Comparison of ENCODE assay signal across 1 cellular context in genomic region chr2:241808701-241809382, GRCh38.
TF ChIP-seq lines count a peak whose summit lies in the region.

TSS of gene NEU4 (plus strand) at chr2:241809193. CDS start at chr2:241814485, 5,292 bp downstream.

TF ChIP-seq in HepG2, 621 proteins besides CTCF, POLR2A, EP300 and RAD21 (continued from another document and continues in another):
- TF ChIP-seq ZNF318 (CRISPR knock-in tag; IDR thresholded peaks at IDR 0.05) (peak; percentile 87), ZFP37 (CRISPR knock-in tag; IDR thresholded peaks at IDR 0.05; ENCODE audit: borderline replicate concordance) (peak; percentile 95), HIVEP1 (CRISPR knock-in tag; IDR thresholded peaks at IDR 0.05) (peak; percentile 91), FOSL2 (CRISPR knock-in tag; IDR thresholded peaks at IDR 0.05) (peak; percentile 68), STAG1 (CRISPR knock-in tag; IDR thresholded peaks at IDR 0.05) (no peak; the same call in none of the 2 replicates), PAX8 (CRISPR knock-in tag; IDR thresholded peaks at IDR 0.05; ENCODE audit: borderline replicate concordance) (0 out of 2 replicates have a peak, but pooled peaks have one; percentile 61), MYC (CRISPR knock-in tag; IDR thresholded peaks at IDR 0.05; ENCODE audit: borderline replicate concordance) (peak; percentile 93), REPIN1 (CRISPR knock-in tag; IDR thresholded peaks at IDR 0.05; ENCODE audit: borderline replicate concordance, low read depth) (peak; percentile 91; the same call in 1 of the 2 replicates), WIZ (CRISPR knock-in tag; IDR thresholded peaks at IDR 0.05) (peak; percentile 80), SNAPC5 (CRISPR knock-in tag; IDR thresholded peaks at IDR 0.05; ENCODE audit: borderline replicate concordance) (no peak), PAWR (CRISPR knock-in tag; IDR thresholded peaks at IDR 0.05; ENCODE audit: borderline replicate concordance) (no peak), YY1 (IDR thresholded peaks at IDR 0.05; ENCODE audit: insufficient read depth, insufficient replicate concordance, low read depth, low read length) (peak; percentile 83), AHDC1 (CRISPR knock-in tag; IDR thresholded peaks at IDR 0.05; ENCODE audit: borderline replicate concordance) (peak; percentile 78), ZC3H4 (CRISPR knock-in tag; IDR thresholded peaks at IDR 0.05; ENCODE audit: borderline replicate concordance) (0 out of 2 replicates have a peak, but pooled peaks have one; percentile 86)
- TF ChIP-seq, protein P1, sequence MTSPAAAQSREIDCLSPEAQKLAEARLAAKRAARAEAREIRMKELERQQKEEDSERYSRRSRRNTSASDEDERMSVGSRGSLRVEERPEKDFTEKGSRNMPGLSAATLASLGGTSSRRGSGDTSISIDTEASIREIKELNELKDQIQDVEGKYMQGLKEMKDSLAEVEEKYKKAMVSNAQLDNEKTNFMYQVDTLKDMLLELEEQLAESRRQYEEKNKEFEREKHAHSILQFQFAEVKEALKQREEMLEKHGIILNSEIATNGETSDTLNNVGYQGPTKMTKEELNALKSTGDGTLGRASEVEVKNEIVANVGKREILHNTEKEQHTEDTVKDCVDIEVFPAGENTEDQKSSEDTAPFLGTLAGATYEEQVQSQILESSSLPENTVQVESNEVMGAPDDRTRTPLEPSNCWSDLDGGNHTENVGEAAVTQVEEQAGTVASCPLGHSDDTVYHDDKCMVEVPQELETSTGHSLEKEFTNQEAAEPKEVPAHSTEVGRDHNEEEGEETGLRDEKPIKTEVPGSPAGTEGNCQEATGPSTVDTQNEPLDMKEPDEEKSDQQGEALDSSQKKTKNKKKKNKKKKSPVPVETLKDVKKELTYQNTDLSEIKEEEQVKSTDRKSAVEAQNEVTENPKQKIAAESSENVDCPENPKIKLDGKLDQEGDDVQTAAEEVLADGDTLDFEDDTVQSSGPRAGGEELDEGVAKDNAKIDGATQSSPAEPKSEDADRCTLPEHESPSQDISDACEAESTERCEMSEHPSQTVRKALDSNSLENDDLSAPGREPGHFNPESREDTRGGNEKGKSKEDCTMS (CRISPR knock-in tag; conservative IDR thresholded peaks at IDR 0.05): 0 out of 2 replicates have a peak, but pooled peaks have one; percentile 26
- TF ChIP-seq, protein P2, sequence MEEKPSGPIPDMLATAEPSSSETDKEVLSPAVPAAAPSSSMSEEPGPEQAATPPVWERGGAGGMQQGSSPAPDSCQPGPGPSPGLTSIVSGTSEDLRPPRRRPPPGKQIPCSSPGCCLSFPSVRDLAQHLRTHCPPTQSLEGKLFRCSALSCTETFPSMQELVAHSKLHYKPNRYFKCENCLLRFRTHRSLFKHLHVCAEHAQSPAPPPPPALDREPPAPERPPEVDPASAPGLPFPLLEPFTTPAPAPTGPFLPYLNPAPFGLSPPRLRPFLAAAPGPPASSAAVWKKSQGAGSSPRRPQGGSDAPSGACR (CRISPR knock-in tag; IDR thresholded peaks at IDR 0.05): peak; percentile 91
- TF ChIP-seq, protein P3, sequence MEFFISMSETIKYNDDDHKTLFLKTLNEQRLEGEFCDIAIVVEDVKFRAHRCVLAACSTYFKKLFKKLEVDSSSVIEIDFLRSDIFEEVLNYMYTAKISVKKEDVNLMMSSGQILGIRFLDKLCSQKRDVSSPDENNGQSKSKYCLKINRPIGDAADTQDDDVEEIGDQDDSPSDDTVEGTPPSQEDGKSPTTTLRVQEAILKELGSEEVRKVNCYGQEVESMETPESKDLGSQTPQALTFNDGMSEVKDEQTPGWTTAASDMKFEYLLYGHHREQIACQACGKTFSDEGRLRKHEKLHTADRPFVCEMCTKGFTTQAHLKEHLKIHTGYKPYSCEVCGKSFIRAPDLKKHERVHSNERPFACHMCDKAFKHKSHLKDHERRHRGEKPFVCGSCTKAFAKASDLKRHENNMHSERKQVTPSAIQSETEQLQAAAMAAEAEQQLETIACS (CRISPR knock-in tag; IDR thresholded peaks at IDR 0.05): no peak; the same call in none of the 2 replicates
- TF ChIP-seq, protein P4, sequence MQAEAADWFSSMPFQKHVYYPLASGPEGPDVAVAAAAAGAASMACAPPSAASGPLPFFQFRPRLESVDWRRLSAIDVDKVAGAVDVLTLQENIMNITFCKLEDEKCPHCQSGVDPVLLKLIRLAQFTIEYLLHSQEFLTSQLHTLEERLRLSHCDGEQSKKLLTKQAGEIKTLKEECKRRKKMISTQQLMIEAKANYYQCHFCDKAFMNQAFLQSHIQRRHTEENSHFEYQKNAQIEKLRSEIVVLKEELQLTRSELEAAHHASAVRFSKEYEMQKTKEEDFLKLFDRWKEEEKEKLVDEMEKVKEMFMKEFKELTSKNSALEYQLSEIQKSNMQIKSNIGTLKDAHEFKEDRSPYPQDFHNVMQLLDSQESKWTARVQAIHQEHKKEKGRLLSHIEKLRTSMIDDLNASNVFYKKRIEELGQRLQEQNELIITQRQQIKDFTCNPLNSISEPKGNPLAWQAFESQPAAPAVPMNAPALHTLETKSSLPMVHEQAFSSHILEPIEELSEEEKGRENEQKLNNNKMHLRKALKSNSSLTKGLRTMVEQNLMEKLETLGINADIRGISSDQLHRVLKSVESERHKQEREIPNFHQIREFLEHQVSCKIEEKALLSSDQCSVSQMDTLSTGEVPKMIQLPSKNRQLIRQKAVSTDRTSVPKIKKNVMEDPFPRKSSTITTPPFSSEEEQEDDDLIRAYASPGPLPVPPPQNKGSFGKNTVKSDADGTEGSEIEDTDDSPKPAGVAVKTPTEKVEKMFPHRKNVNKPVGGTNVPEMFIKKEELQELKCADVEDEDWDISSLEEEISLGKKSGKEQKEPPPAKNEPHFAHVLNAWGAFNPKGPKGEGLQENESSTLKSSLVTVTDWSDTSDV (CRISPR knock-in tag; IDR thresholded peaks at IDR 0.05): no peak
- TF ChIP-seq, protein P5, sequence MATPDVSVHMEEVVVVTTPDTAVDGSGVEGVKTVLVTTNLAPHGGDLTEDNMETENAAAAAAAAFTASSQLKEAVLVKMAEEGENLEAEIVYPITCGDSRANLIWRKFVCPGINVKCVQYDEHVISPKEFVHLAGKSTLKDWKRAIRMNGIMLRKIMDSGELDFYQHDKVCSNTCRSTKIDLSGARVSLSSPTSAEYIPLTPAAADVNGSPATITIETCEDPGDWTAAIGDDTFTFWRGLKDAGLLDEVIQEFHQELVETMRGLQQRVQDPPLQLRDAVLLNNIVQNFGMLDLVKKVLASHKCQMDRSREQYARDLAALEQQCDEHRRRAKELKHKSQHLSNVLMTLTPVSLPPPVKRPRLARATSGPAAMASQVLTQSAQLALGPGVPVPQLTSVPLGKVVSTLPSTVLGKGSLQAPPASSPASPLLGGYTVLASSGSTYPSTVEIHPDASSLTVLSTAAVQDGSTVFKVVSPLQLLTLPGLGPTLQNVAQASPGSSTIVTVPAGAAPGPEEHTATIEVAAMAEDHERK (CRISPR knock-in tag; IDR thresholded peaks at IDR 0.05; ENCODE audit: low read depth): no peak; the same call in 1 of the 2 replicates
